8 cellular contexts compared by ENCODE assay signal in genomic region chr20:50415516-50416268, GRCh38.
A peak's percentile ranks its signal among the peaks of the same experiment; 100 is the strongest.
DNase-seq lines count a peak whose midpoint lies in the region; ATAC-seq, FAIRE-seq and TF ChIP-seq lines count a peak whose summit lies in the region.

No MANE protein-coding gene starts in this region.

- POLR2A ChIA-PET in IMR-90 (lab: Charles Lee; ENCODE audit: unreplicated experiment), result interaction anchor here (0.7 to 0.8 kb wide), 2 partner anchors 12 to 502 kb away, joined by 3 read pairs; no protein-coding TSS in a partner anchor
- POLR2A ChIA-PET in HepG2 (lab: Yijun Ruan, JAX), result interaction anchor here (0.5 to 5.9 kb wide), 12 partner anchors 8 to 244 kb away, joined by 3 to 53 read pairs (median 6); no protein-coding TSS in a partner anchor

- H3K79me2 ChIP-seq in HepG2 (ENCODE audit: insufficient read depth, low read length), result no peaks in the 10 kb centered on the region

- H2AFZ ChIP-seq in IMR-90 (replicated peaks; ENCODE audit: low read length, poor library complexity), result peak overlapping the region; percentile 75
- H2AFZ ChIP-seq in HepG2 (ENCODE audit: low read length), result peak overlapping the region; percentile 62

- H4K8ac ChIP-seq in IMR-90 (ENCODE audit: low read depth in 2 of 2, low read length in 2 of 2), result peak overlapping the region; percentile 74 to 86

- H3K9ac ChIP-seq in IMR-90 (ENCODE audit: low read depth, low read length) (peak overlapping the region; percentile 53), HepG2 (ENCODE audit: insufficient read depth, low read depth, low read length) (peak overlapping the region; percentile 70), subcutaneous abdominal adipose tissue (ENCODE audit: low read length in 5 of 5) (peak overlapping the region; percentile 63 to 73 (median 72))

- H4K5ac ChIP-seq in IMR-90 (ENCODE audit: low read depth, low read length), result peak overlapping the region; percentile 90

- TF ChIP-seq CTCF in IMR-90 (conservative IDR thresholded peaks at IDR 0.05; ENCODE audit: low read depth, low read length) (no peak), HepG2 (CRISPR knock-in tag; IDR thresholded peaks at IDR 0.05) (peak; percentile 28)

- H3K14ac ChIP-seq in IMR-90 (replicated peaks; ENCODE audit: low read depth, low read length), result peak overlapping the region; percentile 85

- H3K27ac ChIP-seq in IMR-90 (ENCODE audit: insufficient read depth, low read length), result peak overlapping the region; percentile 84
- peak overlapping the region; percentile 63 for H3K27ac ChIP-seq in HepG2 (ENCODE audit: extremely low read length, insufficient read depth, low read length)
- H3K27ac ChIP-seq in subcutaneous abdominal adipose tissue (ENCODE audit: low read depth, low read length), result peak overlapping the region; percentile 86

- H2AK9ac ChIP-seq in IMR-90 (replicated peaks; ENCODE audit: low read depth, low read length, poor library complexity), result peak overlapping the region; percentile 13

- peak overlapping the region; percentile 25 for H2BK5ac ChIP-seq in IMR-90 (ENCODE audit: low read depth, low read length, poor library complexity, severe bottlenecking)

- DNase-seq in IMR-90 (peak; percentile 87), cerebellum (ENCODE audit: low spot score) (peak; percentile 53), HepG2 (ENCODE audit: low spot score) (peak; percentile 86), DMS79 (lab: John Stamatoyannopoulos, UW) (no peak), NCI-H1105 (lab: John Stamatoyannopoulos, UW) (no peak), NCI-H187 treated with DMSO at 0.1 percent for 48 hours (lab: John Stamatoyannopoulos, UW) (no peak)

- BruUV-seq in IMR-90 (replicated peaks; lab: Mats Ljungman, UMichigan), result no TSS peak
- no TSS peak for BruUV-seq in HepG2 (replicated peaks; lab: Mats Ljungman, UMichigan)

- ATAC-seq in IMR-90 (ENCODE audit: low read depth), result peak; percentile 95
- peak; percentile 86 for ATAC-seq in HepG2
- ATAC-seq in HG02759 (IDR thresholded peaks at IDR 0.05; ENCODE audit: unreplicated experiment), result no peak

- no peak for FAIRE-seq in HepG2 (lab: Jason Lieb, UNC)

- no peaks in the 10 kb centered on the region for H3K27me3 ChIP-seq in IMR-90 (ENCODE audit: control insufficient read depth, insufficient read depth, low read length)
- H3K27me3 ChIP-seq in HepG2 (ENCODE audit: control insufficient read depth in 1 of 2, insufficient read depth in 2 of 2, low read length in 2 of 2), result no peaks in the 10 kb centered on the region
- no peaks in the 10 kb centered on the region for H3K27me3 ChIP-seq in subcutaneous abdominal adipose tissue (ENCODE audit: control insufficient read depth in 5 of 5, insufficient read depth in 4 of 5, low read length in 5 of 5)

- dilution Hi-C loops in IMR-90 (cut with HindIII; ENCODE audit: low sequenced_read_pairs, unreplicated experiment), result no loop called here

- no peak; the same call in 1 of the 2 replicates for TF ChIP-seq RAD21 in IMR-90 (IDR thresholded peaks at IDR 0.05; ENCODE audit: low read length)
- peak; percentile 35 for TF ChIP-seq RAD21 in HepG2 (CRISPR knock-in tag; IDR thresholded peaks at IDR 0.05)

- WGBS in IMR-90 (ENCODE audit: extremely low coverage in 2 of 2, insufficient read length in 1 of 2), 2 experiments, result 1% methylated on average over 15 of the region's 25 CpGs; no CpG with 5 or more reads in 1 of the 2 experiments
- 14% methylated on average over 25 of the region's 25 CpGs for WGBS in HepG2 (ENCODE audit: low lambda C conversion rate)

- intact Hi-C loops in IMR-90 (cut with micrococcal nuclease), result no loop called here
- intact Hi-C loops in HepG2 (cut with micrococcal nuclease; ENCODE audit: unreplicated experiment), result loop anchor here (1.0 kb wide), 1 partner anchor 18 kb away; no protein-coding TSS in a partner anchor

- peaks cover 10% of the 10 kb centered on the region for H3K9me1 ChIP-seq in IMR-90 (ENCODE audit: insufficient read depth, low read length)

- peak overlapping the region; percentile 89 for H2BK20ac ChIP-seq in IMR-90 (ENCODE audit: low read depth, low read length)

- no peaks in the 10 kb centered on the region for H3K36me3 ChIP-seq in IMR-90 (ENCODE audit: control insufficient read depth, insufficient read depth, low read length)
- H3K36me3 ChIP-seq in HepG2 (replicated peaks in 1 of 2; ENCODE audit: control insufficient read depth in 1 of 2, insufficient read depth in 2 of 2, low read length in 2 of 2), result no peaks in the 10 kb centered on the region
- H3K36me3 ChIP-seq in subcutaneous abdominal adipose tissue (ENCODE audit: control insufficient read depth in 5 of 5, insufficient read depth in 5 of 5, low read length in 5 of 5), result no peaks in the 10 kb centered on the region

- H3K18ac ChIP-seq in IMR-90 (ENCODE audit: low read depth, low read length), result peak overlapping the region; percentile 89

- no peak overlapping the region for H3K4me3 ChIP-seq in IMR-90 (ENCODE audit: insufficient read depth, low read depth, low read length)
- peak overlapping the region; percentile 16 to 58 (median 40) for H3K4me3 ChIP-seq in HepG2 (replicated peaks in 1 of 3; ENCODE audit: insufficient read depth in 1 of 3, low read depth in 2 of 3, low read length in 3 of 3)
- peak overlapping the region in 2 of 5 donors; percentile 26 to 32 for H3K4me3 ChIP-seq in subcutaneous abdominal adipose tissue (ENCODE audit: low read depth in 1 of 5, low read length in 5 of 5)

- H3K4me2 ChIP-seq in IMR-90 (ENCODE audit: low read depth, low read length) (peak overlapping the region; percentile 24), HepG2 (ENCODE audit: low read depth, low read length) (peak overlapping the region; percentile 77)

- H3K4ac ChIP-seq in IMR-90 (ENCODE audit: low read depth, low read length), result peak overlapping the region; percentile 81

- H3K4me1 ChIP-seq in IMR-90 (ENCODE audit: control insufficient read depth, insufficient read depth, low read length) (peaks cover 16% of the 10 kb centered on the region), HepG2 (ENCODE audit: insufficient read depth, low read length) (peaks cover 89% of the 10 kb centered on the region), subcutaneous abdominal adipose tissue (ENCODE audit: control insufficient read depth in 5 of 5, insufficient read depth in 5 of 5, low read length in 5 of 5) (peaks cover 7 to 19% (median 17%) of the 10 kb centered on the region in 5 donors)

- CTCF ChIA-PET in IMR-90 (lab: Yijun Ruan, JAX), result no interaction called here
- CTCF ChIA-PET in HepG2 (lab: Yijun Ruan, JAX; ENCODE audit: low intra/inter-chr PET ratio, low total read pairs), result no interaction called here

- in situ Hi-C loops in IMR-90 (cut with MboI; ENCODE audit: low sequenced_read_pairs), result no loop called here
- in situ Hi-C loops in HepG2 (cut with HindIII; ENCODE audit: extremely low pct_ligation_motif_present, low pct_unique_long_range_greater_than_20kb), result no loop called here

- H2BK15ac ChIP-seq in IMR-90 (ENCODE audit: low read depth, low read length), result peak overlapping the region; percentile 59; the same call in 2 of the 3 replicates

- peak overlapping the region; percentile 95 for H2BK120ac ChIP-seq in IMR-90 (ENCODE audit: low read depth, low read length)

- 0 out of 2 replicates have a peak, but pooled peaks have one; percentile 38 for TF ChIP-seq POLR2A in IMR-90 (IDR thresholded peaks at IDR 0.05; ENCODE audit: low read depth, low read length)
- peak; percentile 40 to 67 for TF ChIP-seq POLR2A in HepG2 (IDR thresholded peaks at IDR 0.05; ENCODE audit: insufficient read depth in 1 of 2, low read depth in 2 of 2, low read length in 2 of 2)

- H3K9me3 ChIP-seq in IMR-90 (ENCODE audit: control insufficient read depth, insufficient read depth, low read length), result peaks cover 8% of the 10 kb centered on the region; the same call in 1 of the 2 replicates
- H3K9me3 ChIP-seq in HepG2 (ENCODE audit: low read length), result no peaks in the 10 kb centered on the region
- H3K9me3 ChIP-seq in subcutaneous abdominal adipose tissue (ENCODE audit: control insufficient read depth in 5 of 5, low read length in 5 of 5), result peaks cover 0 to 7% (median 4%) of the 10 kb centered on the region in 5 donors

- TF ChIP-seq EP300 in HepG2 (IDR thresholded peaks at IDR 0.05; ENCODE audit: low read depth in 2 of 2, low read length in 2 of 2) (no peak), HepG2 (CRISPR knock-in tag; IDR thresholded peaks at IDR 0.05; ENCODE audit: borderline replicate concordance) (no peak)

- no peaks in the 10 kb centered on the region for H4K20me1 ChIP-seq in IMR-90 (ENCODE audit: insufficient read depth, low read length)
- H4K20me1 ChIP-seq in HepG2 (ENCODE audit: insufficient read depth, low read length), result no peaks in the 10 kb centered on the region

- H2AK5ac ChIP-seq in IMR-90 (ENCODE audit: low read depth, low read length), result peak overlapping the region; percentile 97

- peak overlapping the region; percentile 95 for H4K91ac ChIP-seq in IMR-90 (ENCODE audit: insufficient read depth, low read depth, low read length)

- H3K56ac ChIP-seq in IMR-90 (ENCODE audit: extremely low read depth, insufficient read depth, low read length), result peak overlapping the region; percentile 80

- H3K79me1 ChIP-seq in IMR-90 (ENCODE audit: low read depth in 1 of 2, low read length in 2 of 2), result peaks cover 0 to 8% of the 10 kb centered on the region in 2 experiments; a peak in 1 of 4 replicates

- peak overlapping the region; percentile 92 for H3K23ac ChIP-seq in IMR-90 (ENCODE audit: low read depth, low read length)

TF ChIP-seq in IMR-90, 13 proteins besides CTCF, POLR2A, EP300 and RAD21 (continues in another document):
- TF ChIP-seq USF2 (IDR thresholded peaks at IDR 0.05; ENCODE audit: low read depth, low read length), result peak; percentile 32; the same call in 1 of the 2 replicates
- TF ChIP-seq MAZ (IDR thresholded peaks at IDR 0.05; ENCODE audit: borderline replicate concordance, low read depth, low read length), result peak; percentile 62; the same call in 1 of the 2 replicates
- TF ChIP-seq RFX5 (IDR thresholded peaks at IDR 0.05; ENCODE audit: low read depth, low read length), result no peak

TF ChIP-seq in HepG2, 621 proteins besides CTCF, POLR2A, EP300 and RAD21 (continues in another document):
- no peak for TF ChIP-seq MATR3 (CRISPR knock-in tag; IDR thresholded peaks at IDR 0.05)
- peak; percentile 71 for TF ChIP-seq XRCC5 (optimal IDR thresholded peaks at IDR 0.05; ENCODE audit: low read length)
- no peak for TF ChIP-seq ZNF160 (CRISPR knock-in tag; IDR thresholded peaks at IDR 0.05)
- 0 out of 2 replicates have a peak, but pooled peaks have one; percentile 48 for TF ChIP-seq MEIS2 (CRISPR knock-in tag; IDR thresholded peaks at IDR 0.05)
- no peak for TF ChIP-seq ZNF615 (CRISPR knock-in tag; IDR thresholded peaks at IDR 0.05; ENCODE audit: borderline replicate concordance)
- TF ChIP-seq SP140L (CRISPR knock-in tag; IDR thresholded peaks at IDR 0.05; ENCODE audit: borderline replicate concordance), result no peak
- TF ChIP-seq RARG (CRISPR knock-in tag; IDR thresholded peaks at IDR 0.05; ENCODE audit: low read depth), result no peak
- peak; percentile 85 for TF ChIP-seq ZBTB21 (CRISPR knock-in tag; IDR thresholded peaks at IDR 0.05)
- no peak for TF ChIP-seq ZNF558 (CRISPR knock-in tag; IDR thresholded peaks at IDR 0.05; ENCODE audit: borderline replicate concordance)
- no peak for TF ChIP-seq ZNF253 (CRISPR knock-in tag; IDR thresholded peaks at IDR 0.05; ENCODE audit: borderline replicate concordance)
- TF ChIP-seq HNRNPH1 (optimal IDR thresholded peaks at IDR 0.05; ENCODE audit: low read depth, low read length), result no peak

Comparison
In these comparisons a context has a peak if more than half of its experiments do, and no peak if none do; other contexts are left out.
1. DNase-seq: peak in IMR-90 (single experiment), cerebellum (single experiment) and HepG2 (single experiment); none in DMS79 (single experiment), NCI-H1105 (single experiment) and NCI-H187 treated with DMSO at 0.1 percent for 48 hours (single experiment).
2. Peak in every context shown above with its lines, with median percentiles within 50 percentile points of each other: H3K27ac ChIP-seq and H3K9ac ChIP-seq.